12 cellular contexts compared by ENCODE assay signal in the genomic region with DNA sequence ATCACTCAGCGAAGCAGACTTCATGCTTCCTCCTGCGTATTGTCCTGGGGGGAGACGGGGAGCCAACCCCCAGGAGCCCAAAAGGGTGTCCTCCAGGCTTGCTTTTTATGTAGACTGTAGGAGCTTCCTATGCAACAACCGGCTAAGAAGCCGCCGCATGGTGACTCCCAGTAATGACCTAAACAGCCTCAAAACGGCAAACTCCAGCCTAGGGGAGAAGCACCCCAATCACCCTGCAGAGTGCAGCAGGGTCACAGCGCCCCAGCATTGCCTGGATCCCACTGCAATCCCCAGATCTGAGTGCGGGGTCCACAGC. TPM values are rescaled to one million over a fixed set of nuclear protein-coding genes. Genes with fewer than 3 reads are reported as not detected.
DNase-seq lines count a peak whose midpoint lies in the region; ATAC-seq, FAIRE-seq and TF ChIP-seq lines count a peak whose summit lies in the region.
"Had no signal": no experiment of that assay in that cellular context is flagged by ENCODE, and none has a peak within 500 bp of the region (broad histone marks: within the 10 kb centered on the region; RNA-seq: fewer than 3 reads in every experiment).

No MANE protein-coding gene starts in this region.

- H3K18ac ChIP-seq in H9 (ENCODE audit: insufficient read length, low read depth, low read length), result peak overlapping the region; percentile 34

- dilution Hi-C loops in keratinocyte (cut with MboI; ENCODE audit: extremely low pct_ligation_motif_present, low sequenced_read_pairs), result no loop called here

- H3K36me3 Mint-ChIP-seq in H9 (ENCODE audit: insufficient read depth in 1 of 3, low read depth in 3 of 3), result no peaks in the 10 kb centered on the region
- no peaks in the 10 kb centered on the region for H3K36me3 Mint-ChIP-seq in WTC11
- H3K36me3 Mint-ChIP-seq in natural killer cell treated with Interleukin-12 subunit alpha and Interleukin-12 subunit beta and Interleukin-15 and Interleukin-18, amount 100 ng/mL, for 72 hours, result no peaks in the 10 kb centered on the region
- H3K36me3 Mint-ChIP-seq in activated T-cell treated with anti-CD3 and anti-CD28 coated beads, Interleukin-2, amount 50 U/mL, for 72 hours (ENCODE audit: insufficient read depth in 2 of 2), result no peaks in the 10 kb centered on the region
- H3K36me3 Mint-ChIP-seq: activated naive CD4-positive, alpha-beta T cell treated with anti-CD3 and anti-CD28 coated beads, Interleukin-2, amount 10 ng/mL, durations not matched to agents 7 days and 5 days had no signal

- H3K27ac Mint-ChIP-seq in H9, result peak overlapping the region in 2 of 3 experiments; percentile 62 to 96; a peak in 4 of 7 replicates
- H3K27ac Mint-ChIP-seq in WTC11, result peak overlapping the region; percentile 86; the same call in 1 of the 2 replicates
- H3K27ac Mint-ChIP-seq in natural killer cell treated with Interleukin-12 subunit alpha and Interleukin-12 subunit beta and Interleukin-15 and Interleukin-18, amount 100 ng/mL, for 72 hours, result no peak overlapping the region
- H3K27ac Mint-ChIP-seq in activated T-cell treated with anti-CD3 and anti-CD28 coated beads, Interleukin-2, amount 50 U/mL, for 72 hours, result no peak overlapping the region
- H3K27ac Mint-ChIP-seq: activated naive CD4-positive, alpha-beta T cell treated with anti-CD3 and anti-CD28 coated beads, Interleukin-2, amount 10 ng/mL, durations not matched to agents 7 days and 5 days had no signal

- WGBS in H9 (ENCODE audit: extremely low coverage, insufficient read length, low lambda C conversion rate), result no CpG with 5 or more reads among the region's 9 CpGs
- 64 to 82% (median 67%) methylated on average over 8 to 9 of the region's 9 CpGs for WGBS in spleen, 5 donors

- H3K79me1 ChIP-seq in H9 (ENCODE audit: insufficient read depth, low read depth, low read length, poor library complexity, severe bottlenecking), result no peaks in the 10 kb centered on the region

- no peak overlapping the region for H3K23ac ChIP-seq in H9 (ENCODE audit: insufficient read length, low read depth, low read length)

- H3K4me3 Mint-ChIP-seq in H9 (peak overlapping the region in 1 of 2 experiments; percentile 55; a peak in 3 of 5 replicates), WTC11 (peak overlapping the region; percentile 54)
- H3K4me3 Mint-ChIP-seq in natural killer cell treated with Interleukin-12 subunit alpha and Interleukin-12 subunit beta and Interleukin-15 and Interleukin-18, amount 100 ng/mL, for 72 hours, result no peak overlapping the region
- peak overlapping the region in 1 of 2 donors; percentile 55 for H3K4me3 Mint-ChIP-seq in activated T-cell treated with anti-CD3 and anti-CD28 coated beads, Interleukin-2, amount 50 U/mL, for 72 hours
- H3K4me3 Mint-ChIP-seq: activated naive CD4-positive, alpha-beta T cell treated with anti-CD3 and anti-CD28 coated beads, Interleukin-2, amount 10 ng/mL, durations not matched to agents 7 days and 5 days had no signal

- ATAC-seq in WTC11, result peak; percentile 54
- no peak for ATAC-seq in natural killer cell treated with Interleukin-12 subunit alpha and Interleukin-12 subunit beta and Interleukin-15 and Interleukin-18, amount 100 ng/mL, for 72 hours
- no peak for ATAC-seq in activated T-cell treated with anti-CD3 and anti-CD28 coated beads, Interleukin-2, amount 50 U/mL, for 72 hours (replicated peaks in 1 of 2)

- H3K4me1 ChIP-seq in H9 (ENCODE audit: insufficient read depth, low read length), result peaks cover 6% of the 10 kb centered on the region; the same call in 1 of the 2 replicates
- peaks cover 46% of the 10 kb centered on the region for H3K4me1 ChIP-seq in keratinocyte (ENCODE audit: control insufficient read depth, extremely low read depth, insufficient read depth, low read length)
- H3K4me1 ChIP-seq in spleen, result peaks cover 3 to 55% (median 18%) of the 10 kb centered on the region in 6 donors

- H3K9me3 Mint-ChIP-seq in H9 (no peaks in the 10 kb centered on the region), WTC11 (no peaks in the 10 kb centered on the region)
- no peaks in the 10 kb centered on the region for H3K9me3 Mint-ChIP-seq in natural killer cell treated with Interleukin-12 subunit alpha and Interleukin-12 subunit beta and Interleukin-15 and Interleukin-18, amount 100 ng/mL, for 72 hours
- H3K9me3 Mint-ChIP-seq in activated T-cell treated with anti-CD3 and anti-CD28 coated beads, Interleukin-2, amount 50 U/mL, for 72 hours, result no peaks in the 10 kb centered on the region
- H3K9me3 Mint-ChIP-seq: activated naive CD4-positive, alpha-beta T cell treated with anti-CD3 and anti-CD28 coated beads, Interleukin-2, amount 10 ng/mL, durations not matched to agents 7 days and 5 days had no signal

- no peaks in the 10 kb centered on the region for H3K27me3 ChIP-seq in H9 (ENCODE audit: insufficient read depth, low read length)
- H3K27me3 ChIP-seq in keratinocyte (ENCODE audit: control insufficient read depth, extremely low read depth, insufficient read depth, low read length), result no peaks in the 10 kb centered on the region
- no peaks in the 10 kb centered on the region for H3K27me3 ChIP-seq in spleen (replicated peaks in 1 of 7)
- H3K27me3 ChIP-seq: uterus had no signal

- H2BK12ac ChIP-seq in H9 (ENCODE audit: insufficient read length, low read depth, low read length), result no peak overlapping the region

- H3K9me1 ChIP-seq in keratinocyte (ENCODE audit: control insufficient read depth, extremely low read depth, insufficient read depth, low read length), result no peaks in the 10 kb centered on the region

- no peak for FAIRE-seq in keratinocyte (lab: Jason Lieb, UNC)

- peak; percentile 36; the same call in 2 of the 3 replicates for TF ChIP-seq CTCF in H9 (conservative IDR thresholded peaks at IDR 0.05)
- no peak for TF ChIP-seq CTCF in WTC11 (IDR thresholded peaks at IDR 0.05)
- TF ChIP-seq CTCF in keratinocyte (optimal IDR thresholded peaks at IDR 0.05 in 1 of 3, IDR thresholded peaks at IDR 0.05 in 1 of 3, conservative IDR thresholded peaks at IDR 0.05 in 1 of 3; ENCODE audit: extremely low read depth in 1 of 3, insufficient read depth in 2 of 3, low read length in 3 of 3), result no peak
- peak in 1 of 11 experiments; percentile 11 for TF ChIP-seq CTCF in spleen (IDR thresholded peaks at IDR 0.05 in 8 of 11, conservative IDR thresholded peaks at IDR 0.05 in 3 of 11)

- H2BK15ac ChIP-seq in H9 (ENCODE audit: low read depth, low read length), result no peak overlapping the region

- peak overlapping the region; percentile 60 for H4K91ac ChIP-seq in H9 (ENCODE audit: insufficient read length, low read depth, low read length)

- no peak overlapping the region for H2BK5ac ChIP-seq in H9 (ENCODE audit: insufficient read length, low read length)

- POLR2A ChIA-PET in WTC11 (lab: Charles Lee), result interaction anchor here (1.0 kb wide), 1 partner anchor 319 kb away, joined by 3 read pairs; no protein-coding TSS in a partner anchor

- CTCF ChIA-PET in WTC11 (lab: Charles Lee), result interaction anchor here (0.6 to 1.7 kb wide), 5 partner anchors 22 to 217 kb away, joined by 3 to 11 read pairs (median 6); no protein-coding TSS in a partner anchor

- H3K27me3 Mint-ChIP-seq in H9 (ENCODE audit: low read depth) (no peaks in the 10 kb centered on the region; the same call in 1 of the 2 replicates), WTC11 (ENCODE audit: low read depth) (peaks cover 3% of the 10 kb centered on the region)
- peaks cover 7 to 11% of the 10 kb centered on the region in 2 donors for H3K27me3 Mint-ChIP-seq in natural killer cell treated with Interleukin-12 subunit alpha and Interleukin-12 subunit beta and Interleukin-15 and Interleukin-18, amount 100 ng/mL, for 72 hours
- peaks cover 21% of the 10 kb centered on the region for H3K27me3 Mint-ChIP-seq in activated T-cell treated with anti-CD3 and anti-CD28 coated beads, Interleukin-2, amount 50 U/mL, for 72 hours (ENCODE audit: low read depth)

- H2AFZ ChIP-seq in H9 (ENCODE audit: low read length) (no peak overlapping the region), keratinocyte (ENCODE audit: control insufficient read depth, low read length) (no peak overlapping the region)

- peak overlapping the region; percentile 58; the same call in 1 of the 2 replicates for H3K14ac ChIP-seq in H9 (ENCODE audit: insufficient read depth, low read length)

- H3K4me2 ChIP-seq in H9 (ENCODE audit: insufficient read depth, insufficient read length, low read length), result peak overlapping the region; percentile 34
- H3K4me2 ChIP-seq in keratinocyte (ENCODE audit: control insufficient read depth, extremely low read depth, insufficient read depth, low read depth, low read length), result peak overlapping the region; percentile 69

- no peak overlapping the region for H3K9ac ChIP-seq in H9 (ENCODE audit: extremely low read depth, insufficient read length, low read length)
- H3K9ac ChIP-seq in keratinocyte (ENCODE audit: control insufficient read depth, extremely low read depth, insufficient read depth, low read length), result peak overlapping the region; percentile 78

- H3K36me3 ChIP-seq in keratinocyte (ENCODE audit: control insufficient read depth in 2 of 2, extremely low read depth in 1 of 2, insufficient read depth in 2 of 2, low read length in 2 of 2) (no peaks in the 10 kb centered on the region), spleen (peaks cover 0 to 5% (median 0%) of the 10 kb centered on the region in 6 donors)
- H3K36me3 ChIP-seq: uterus had no signal

- no peak overlapping the region for H2BK20ac ChIP-seq in H9 (ENCODE audit: low read depth, low read length, poor library complexity, severe bottlenecking)

- H3K79me2 ChIP-seq in H9 (ENCODE audit: insufficient read depth, low read length), result no peaks in the 10 kb centered on the region
- H3K79me2 ChIP-seq in keratinocyte (ENCODE audit: control insufficient read depth, insufficient read depth, low read length), result no peaks in the 10 kb centered on the region

- H3K9me3 ChIP-seq in H9 (ENCODE audit: control insufficient read depth, low read depth, low read length), result no peaks in the 10 kb centered on the region
- H3K9me3 ChIP-seq in keratinocyte (ENCODE audit: control insufficient read depth, low read depth, low read length), result no peaks in the 10 kb centered on the region
- no peaks in the 10 kb centered on the region for H3K9me3 ChIP-seq in spleen
- H3K9me3 ChIP-seq: mucosa of descending colon, uterus had no signal

- no peaks in the 10 kb centered on the region for H3K23me2 ChIP-seq in H9 (ENCODE audit: insufficient read length, low read depth, low read length, poor library complexity, severe bottlenecking)

- H4K20me1 ChIP-seq in H9 (ENCODE audit: control insufficient read depth, insufficient read depth, insufficient read length) (no peaks in the 10 kb centered on the region), keratinocyte (ENCODE audit: control insufficient read depth, extremely low read depth, insufficient read depth, low read length) (no peaks in the 10 kb centered on the region)

- H3K4ac ChIP-seq in H9 (ENCODE audit: low read depth, low read length), result no peak overlapping the region

- no peak overlapping the region for H3T11ph ChIP-seq in H9 (ENCODE audit: low read length)

- H4K8ac ChIP-seq in H9 (replicated peaks; ENCODE audit: insufficient read length, low read depth, low read length), result no peak overlapping the region

- H4K5ac ChIP-seq in H9 (ENCODE audit: insufficient read length, low read depth, low read length), result no peak overlapping the region

- DNase-seq in H9 (peak; percentile 63), WTC11 (ENCODE audit: low spot score) (no peak), keratinocyte (ENCODE audit: low read depth, low spot score) (no peak), spleen (no peak), hippocampal formation (lab: John Stamatoyannopoulos, UW) (no peak)
- no peak for DNase-seq in natural killer cell treated with Interleukin-12 subunit alpha and Interleukin-12 subunit beta and Interleukin-15 and Interleukin-18, amount 100 ng/mL, for 72 hours (ENCODE audit: low spot score)
- DNase-seq in activated T-cell treated with anti-CD3 and anti-CD28 coated beads, Interleukin-2, amount 50 U/mL, for 72 hours, result no peak
- no peak for DNase-seq in activated naive CD4-positive, alpha-beta T cell treated with Interleukin-2 at 50 U/mL for 16 hours
- DNase-seq: NCI-H82 had no signal

- H3K56ac ChIP-seq in H9 (ENCODE audit: insufficient read length, low read depth, low read length), result no peak overlapping the region

- no peak for TF ChIP-seq POLR2A in spleen (IDR thresholded peaks at IDR 0.05)

- intact Hi-C loops in spleen (cut with DNase I; ENCODE audit: low total_unique reads), result no loop called here

- H3K4me1 Mint-ChIP-seq in H9, result peaks cover 26 to 32% of the 10 kb centered on the region in 2 experiments
- peaks cover 44% of the 10 kb centered on the region for H3K4me1 Mint-ChIP-seq in WTC11
- H3K4me1 Mint-ChIP-seq in natural killer cell treated with Interleukin-12 subunit alpha and Interleukin-12 subunit beta and Interleukin-15 and Interleukin-18, amount 100 ng/mL, for 72 hours (ENCODE audit: low read depth in 2 of 2), result peaks cover 4 to 6% of the 10 kb centered on the region in 2 donors
- peaks cover 34% of the 10 kb centered on the region for H3K4me1 Mint-ChIP-seq in activated T-cell treated with anti-CD3 and anti-CD28 coated beads, Interleukin-2, amount 50 U/mL, for 72 hours (ENCODE audit: low read depth)

- no peak overlapping the region for H2BK120ac ChIP-seq in H9 (ENCODE audit: low read depth, low read length, poor library complexity, severe bottlenecking)

- no peak overlapping the region for H3K27ac ChIP-seq in H9 (ENCODE audit: insufficient read length, low read depth, low read length)
- peak overlapping the region; percentile 82 for H3K27ac ChIP-seq in keratinocyte (ENCODE audit: control insufficient read depth, insufficient read depth, low read length)
- H3K27ac ChIP-seq in spleen, result peak overlapping the region in 6 of 8 donors; percentile 8 to 49 (median 42)
- H3K27ac ChIP-seq: uterus had no signal

- H3K4me3 ChIP-seq in keratinocyte (ENCODE audit: control insufficient read depth in 2 of 3, extremely low read depth in 1 of 3, insufficient read depth in 2 of 3, low read depth in 1 of 3, low read length in 3 of 3) (peak overlapping the region in 2 of 3 experiments; percentile 1 to 17), spleen (no peak overlapping the region)
- H3K4me3 ChIP-seq: mucosa of descending colon, uterus had no signal

- no peak overlapping the region for H2AK5ac ChIP-seq in H9 (ENCODE audit: insufficient read length, low read length)

RNA-seq across cellular contexts. Expression of gene PROSER2, which starts 52.0 kb away (rescaled TPM):
- 10.6 and 13.7 TPM in 2 replicates for total RNA-seq in H9 (2021)
- total RNA-seq in WTC11 (2021), result 7.3 to 8.7 TPM (median 8.5 TPM) in 3 replicates
- 7.3 to 13.0 TPM (median 10.2 TPM) in 3 replicates for polyA plus RNA-seq in keratinocyte
- polyA plus RNA-seq in keratinocyte (2011; ENCODE audit: low read depth), result 14.9 TPM
- 6.2 and 10.5 TPM in 2 replicates for polyA plus RNA-seq in keratinocyte (2011; cell fraction: cytosol; rRNA removed)
- polyA plus RNA-seq in keratinocyte (2011; cell fraction: nucleus; rRNA removed), result 11.8 and 14.4 TPM in 2 replicates
- 12.9 and 25.7 TPM in 2 replicates for polyA plus RNA-seq in keratinocyte (2012; ENCODE audit: low replicate concordance)
- polyA minus RNA-seq in keratinocyte, result 4.8 to 20.4 TPM (median 6.0 TPM) in 3 replicates
- 16.3 TPM for polyA minus RNA-seq in keratinocyte (2011; cell fraction: cytosol; rRNA and poly(A)+ RNA removed)
- polyA minus RNA-seq in keratinocyte (2011; cell fraction: nucleus; rRNA and poly(A)+ RNA removed), result 7.8 and 14.4 TPM in 2 replicates
- total RNA-seq in spleen, result 10 to 100 TPM in 4 of 7 donors, 1 to 10 TPM in 3; 5.2 to 15.4 (median 10.8) TPM
- polyA plus RNA-seq in spleen, result 1 to 10 TPM; 1.6 to 3.5 (median 1.6) TPM
- 1 to 10 TPM in 1 of 2 donors, under 1 TPM in 1; 0.43 to 1.2 TPM for total RNA-seq in natural killer cell treated with Interleukin-12 subunit alpha and Interleukin-12 subunit beta and Interleukin-15 and Interleukin-18, amount 100 ng/mL, for 72 hours
- total RNA-seq in activated T-cell treated with anti-CD3 and anti-CD28 coated beads, Interleukin-2, amount 50 U/mL, for 72 hours, result 1 to 10 TPM; 1.1 to 1.6 TPM

Comparison
In these comparisons a context has a peak if more than half of its experiments do, and no peak if none do; other contexts are left out.
1. H3K27ac Mint-ChIP-seq: peak in H9 (2 of 3) and WTC11 (single experiment); none in natural killer cell treated with Interleukin-12 subunit alpha and Interleukin-12 subunit beta and Interleukin-15 and Interleukin-18, amount 100 ng/mL, for 72 hours (0 of 2) and activated T-cell treated with anti-CD3 and anti-CD28 coated beads, Interleukin-2, amount 50 U/mL, for 72 hours (single experiment).
2. H3K4me3 ChIP-seq: peak in keratinocyte (2 of 3); none in spleen (0 of 8).